Comparison of ENCODE assay signal across 9 cellular contexts in genomic region chr12:81520064-81520945, GRCh38.
DNase-seq lines count a peak whose midpoint lies in the region; ATAC-seq, FAIRE-seq and TF ChIP-seq lines count a peak whose summit lies in the region.
"Had no signal": no experiment of that assay in that cellular context is flagged by ENCODE, and none has a peak within 500 bp of the region (broad histone marks: within the 10 kb centered on the region; RNA-seq: fewer than 3 reads in every experiment).

No MANE protein-coding gene starts in this region.

- H4K20me1 ChIP-seq in MM.1S (ENCODE audit: insufficient read depth, low read length) (no peaks in the 10 kb centered on the region), hepatocyte (ENCODE audit: insufficient read depth, poor library complexity, severe bottlenecking) (no peaks in the 10 kb centered on the region)

- H3K9ac ChIP-seq in MM.1S (ENCODE audit: low read length): no peak overlapping the region

- peak; percentile 49 for DNase-seq in Caki2 (ENCODE audit: low read depth)
- peak; percentile 67 for DNase-seq in MM.1S
- DNase-seq in kidney tubule cell (ENCODE audit: low spot score): peak; percentile 9
- DNase-seq in NCI-H446 (lab: John Stamatoyannopoulos, UW): no peak
- DNase-seq in hepatocyte (ENCODE audit: low spot score): no peak
- no peak for DNase-seq in GM12892 (ENCODE audit: insufficient read length)
- DNase-seq: activated naive CD4-positive, alpha-beta T cell treated with anti-CD3 and anti-CD28 coated beads, Interleukin-2, amount 50 U/mL, for 16 hours had no signal

- in situ Hi-C loops in Caki2 (cut with HindIII; ENCODE audit: low pct_unique_long_range_greater_than_20kb, low sequenced_read_pairs): no loop called here

- TF ChIP-seq CTCF in MM.1S (IDR thresholded peaks at IDR 0.05; ENCODE audit: low read length): no peak
- TF ChIP-seq CTCF in hepatocyte (IDR thresholded peaks at IDR 0.05; ENCODE audit: poor library complexity): no peak

- H3K9me2 ChIP-seq in MM.1S (replicated peaks; ENCODE audit: insufficient read depth, low read length) (no peaks in the 10 kb centered on the region), hepatocyte (replicated peaks; ENCODE audit: insufficient read depth) (no peaks in the 10 kb centered on the region)

- H2AFZ ChIP-seq in MM.1S (ENCODE audit: low read length) (peak overlapping the region; percentile 88), hepatocyte (no peak overlapping the region)

- H3K27me3 ChIP-seq in MM.1S (replicated peaks; ENCODE audit: insufficient read depth, low read length) (no peaks in the 10 kb centered on the region), hepatocyte (no peaks in the 10 kb centered on the region)

- WGBS in hepatocyte (ENCODE audit: low lambda C conversion rate, missing lambda C conversion rate): 83% methylated on average over 6 of the region's 6 CpGs

- H3K9me3 ChIP-seq in MM.1S (replicated peaks; ENCODE audit: insufficient read depth, low read length) (no peaks in the 10 kb centered on the region), hepatocyte (ENCODE audit: low read depth) (no peaks in the 10 kb centered on the region)

- H3K79me2 ChIP-seq in MM.1S (ENCODE audit: low read length) (no peaks in the 10 kb centered on the region), hepatocyte (no peaks in the 10 kb centered on the region)

- peaks cover 6% of the 10 kb centered on the region for H3K4me1 ChIP-seq in MM.1S (ENCODE audit: low read length)
- H3K4me1 ChIP-seq in hepatocyte (ENCODE audit: insufficient read depth): no peaks in the 10 kb centered on the region

- H3K36me3 ChIP-seq in MM.1S (replicated peaks; ENCODE audit: insufficient read depth, low read length): no peaks in the 10 kb centered on the region
- H3K36me3 ChIP-seq in hepatocyte (replicated peaks; ENCODE audit: insufficient read depth, low read depth): no peaks in the 10 kb centered on the region

- no peaks in the 10 kb centered on the region for H3F3A ChIP-seq in MM.1S (ENCODE audit: insufficient read depth, low read length)

- no peak for FAIRE-seq in GM12892 (lab: Jason Lieb, UNC)

- no peak for TF ChIP-seq POLR2A in GM12892 (IDR thresholded peaks at IDR 0.05; ENCODE audit: low read depth, low read length)

- ATAC-seq in GM21367 (IDR thresholded peaks at IDR 0.05; ENCODE audit: unreplicated experiment) (peak; percentile 59), GM21825 (IDR thresholded peaks at IDR 0.05; ENCODE audit: unreplicated experiment) (no peak)

- H3K27ac ChIP-seq in MM.1S (ENCODE audit: low read length) (peak overlapping the region; percentile 29; the same call in 1 of the 2 replicates), hepatocyte (no peak overlapping the region)

- H3K4me2 ChIP-seq in MM.1S (ENCODE audit: low read depth, low read length): peak overlapping the region; percentile 59
- no peak overlapping the region for H3K4me2 ChIP-seq in hepatocyte

- H3K4me3 ChIP-seq in MM.1S (ENCODE audit: low read length) (peak overlapping the region; percentile 22; the same call in 1 of the 2 replicates), hepatocyte (no peak overlapping the region)

Comparison
In these comparisons a context has a peak if more than half of its experiments do, and no peak if none do; other contexts are left out.
1. DNase-seq: peak in Caki2 (single experiment), MM.1S (single experiment) and kidney tubule cell (single experiment); none in NCI-H446 (0 of 2), hepatocyte (single experiment) and GM12892 (single experiment).